ENCODE assay signal across 1 cellular context in the genomic region with DNA sequence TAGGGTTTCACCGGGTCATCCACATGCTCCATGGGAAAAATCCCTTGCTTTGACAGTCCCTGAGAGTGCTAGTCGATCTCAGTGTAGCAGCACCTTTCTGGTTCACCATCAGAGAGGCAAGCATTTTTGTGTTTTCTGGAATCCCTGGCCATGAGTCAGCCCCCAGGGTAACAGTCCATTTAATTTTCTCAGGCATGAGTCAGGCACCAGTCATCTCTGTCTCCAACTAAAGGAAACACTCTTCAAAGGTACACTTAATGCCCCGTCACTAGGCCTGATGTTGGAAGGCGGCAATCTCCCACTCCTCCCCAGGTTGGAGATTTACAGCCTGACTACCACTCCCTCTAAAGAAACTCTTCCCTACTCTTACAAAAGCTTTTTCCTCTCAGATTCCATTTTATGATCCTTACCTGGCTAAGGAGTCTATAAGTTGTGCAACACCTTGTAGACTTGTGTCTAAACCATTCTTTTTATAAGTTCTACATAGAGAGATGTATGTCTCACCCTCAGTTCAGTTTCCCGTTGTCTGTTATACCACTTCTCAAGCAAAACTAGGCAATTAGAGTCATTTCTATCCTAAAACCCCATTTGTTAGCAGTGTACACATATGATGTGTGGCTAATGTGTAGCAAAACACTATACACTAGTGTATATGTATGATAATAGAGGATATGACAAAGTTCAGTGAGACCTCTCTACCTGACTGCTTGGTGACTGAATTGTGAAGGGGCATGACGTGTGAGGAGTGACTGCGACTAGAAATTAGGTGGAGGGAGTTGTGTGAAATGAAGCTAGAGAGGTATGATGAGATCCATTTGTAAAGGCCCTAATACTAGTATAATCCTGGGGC.
TF ChIP-seq lines count a peak whose summit lies in the region.

No MANE protein-coding gene starts in this region.

TF ChIP-seq in SK-N-SH, 30 proteins besides CTCF, POLR2A, EP300 and RAD21 (continued from another document):
- TF ChIP-seq, protein P1, sequence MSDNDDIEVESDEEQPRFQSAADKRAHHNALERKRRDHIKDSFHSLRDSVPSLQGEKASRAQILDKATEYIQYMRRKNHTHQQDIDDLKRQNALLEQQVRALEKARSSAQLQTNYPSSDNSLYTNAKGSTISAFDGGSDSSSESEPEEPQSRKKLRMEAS (IDR thresholded peaks at IDR 0.05; ENCODE audit: low read depth), result peak; percentile 63; the same call in 1 of the 2 replicates
- TF ChIP-seq, protein P2, sequence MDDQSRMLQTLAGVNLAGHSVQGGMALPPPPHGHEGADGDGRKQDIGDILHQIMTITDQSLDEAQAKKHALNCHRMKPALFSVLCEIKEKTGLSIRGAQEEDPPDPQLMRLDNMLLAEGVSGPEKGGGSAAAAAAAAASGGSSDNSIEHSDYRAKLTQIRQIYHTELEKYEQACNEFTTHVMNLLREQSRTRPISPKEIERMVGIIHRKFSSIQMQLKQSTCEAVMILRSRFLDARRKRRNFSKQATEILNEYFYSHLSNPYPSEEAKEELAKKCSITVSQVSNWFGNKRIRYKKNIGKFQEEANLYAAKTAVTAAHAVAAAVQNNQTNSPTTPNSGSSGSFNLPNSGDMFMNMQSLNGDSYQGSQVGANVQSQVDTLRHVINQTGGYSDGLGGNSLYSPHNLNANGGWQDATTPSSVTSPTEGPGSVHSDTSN (IDR thresholded peaks at IDR 0.05), result peak; percentile 22; the same call in 1 of the 2 replicates
- peak; percentile 25; the same call in 1 of the 2 replicates for TF ChIP-seq SIN3A (IDR thresholded peaks at IDR 0.05; ENCODE audit: borderline replicate concordance, low read depth, low read length)
- TF ChIP-seq TEAD4 (IDR thresholded peaks at IDR 0.05; ENCODE audit: borderline replicate concordance, insufficient read depth), result no peak
- TF ChIP-seq, protein P3, sequence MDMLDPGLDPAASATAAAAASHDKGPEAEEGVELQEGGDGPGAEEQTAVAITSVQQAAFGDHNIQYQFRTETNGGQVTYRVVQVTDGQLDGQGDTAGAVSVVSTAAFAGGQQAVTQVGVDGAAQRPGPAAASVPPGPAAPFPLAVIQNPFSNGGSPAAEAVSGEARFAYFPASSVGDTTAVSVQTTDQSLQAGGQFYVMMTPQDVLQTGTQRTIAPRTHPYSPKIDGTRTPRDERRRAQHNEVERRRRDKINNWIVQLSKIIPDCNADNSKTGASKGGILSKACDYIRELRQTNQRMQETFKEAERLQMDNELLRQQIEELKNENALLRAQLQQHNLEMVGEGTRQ (IDR thresholded peaks at IDR 0.05; ENCODE audit: borderline replicate concordance, low read depth, low read length), result no peak
- TF ChIP-seq TCF12 (IDR thresholded peaks at IDR 0.05), result peak; percentile 67; the same call in 1 of the 2 replicates
- TF ChIP-seq JUND (IDR thresholded peaks at IDR 0.05), result peak; percentile 96
- 0 out of 2 replicates have a peak, but pooled peaks have one; percentile 30 for TF ChIP-seq TAF1 (IDR thresholded peaks at IDR 0.05; ENCODE audit: borderline replicate concordance, low read depth, low read length)
- TF ChIP-seq, protein P4, sequence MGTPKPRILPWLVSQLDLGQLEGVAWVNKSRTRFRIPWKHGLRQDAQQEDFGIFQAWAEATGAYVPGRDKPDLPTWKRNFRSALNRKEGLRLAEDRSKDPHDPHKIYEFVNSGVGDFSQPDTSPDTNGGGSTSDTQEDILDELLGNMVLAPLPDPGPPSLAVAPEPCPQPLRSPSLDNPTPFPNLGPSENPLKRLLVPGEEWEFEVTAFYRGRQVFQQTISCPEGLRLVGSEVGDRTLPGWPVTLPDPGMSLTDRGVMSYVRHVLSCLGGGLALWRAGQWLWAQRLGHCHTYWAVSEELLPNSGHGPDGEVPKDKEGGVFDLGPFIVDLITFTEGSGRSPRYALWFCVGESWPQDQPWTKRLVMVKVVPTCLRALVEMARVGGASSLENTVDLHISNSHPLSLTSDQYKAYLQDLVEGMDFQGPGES (IDR thresholded peaks at IDR 0.05; ENCODE audit: low read depth, low read length), result no peak
- TF ChIP-seq, protein P5, sequence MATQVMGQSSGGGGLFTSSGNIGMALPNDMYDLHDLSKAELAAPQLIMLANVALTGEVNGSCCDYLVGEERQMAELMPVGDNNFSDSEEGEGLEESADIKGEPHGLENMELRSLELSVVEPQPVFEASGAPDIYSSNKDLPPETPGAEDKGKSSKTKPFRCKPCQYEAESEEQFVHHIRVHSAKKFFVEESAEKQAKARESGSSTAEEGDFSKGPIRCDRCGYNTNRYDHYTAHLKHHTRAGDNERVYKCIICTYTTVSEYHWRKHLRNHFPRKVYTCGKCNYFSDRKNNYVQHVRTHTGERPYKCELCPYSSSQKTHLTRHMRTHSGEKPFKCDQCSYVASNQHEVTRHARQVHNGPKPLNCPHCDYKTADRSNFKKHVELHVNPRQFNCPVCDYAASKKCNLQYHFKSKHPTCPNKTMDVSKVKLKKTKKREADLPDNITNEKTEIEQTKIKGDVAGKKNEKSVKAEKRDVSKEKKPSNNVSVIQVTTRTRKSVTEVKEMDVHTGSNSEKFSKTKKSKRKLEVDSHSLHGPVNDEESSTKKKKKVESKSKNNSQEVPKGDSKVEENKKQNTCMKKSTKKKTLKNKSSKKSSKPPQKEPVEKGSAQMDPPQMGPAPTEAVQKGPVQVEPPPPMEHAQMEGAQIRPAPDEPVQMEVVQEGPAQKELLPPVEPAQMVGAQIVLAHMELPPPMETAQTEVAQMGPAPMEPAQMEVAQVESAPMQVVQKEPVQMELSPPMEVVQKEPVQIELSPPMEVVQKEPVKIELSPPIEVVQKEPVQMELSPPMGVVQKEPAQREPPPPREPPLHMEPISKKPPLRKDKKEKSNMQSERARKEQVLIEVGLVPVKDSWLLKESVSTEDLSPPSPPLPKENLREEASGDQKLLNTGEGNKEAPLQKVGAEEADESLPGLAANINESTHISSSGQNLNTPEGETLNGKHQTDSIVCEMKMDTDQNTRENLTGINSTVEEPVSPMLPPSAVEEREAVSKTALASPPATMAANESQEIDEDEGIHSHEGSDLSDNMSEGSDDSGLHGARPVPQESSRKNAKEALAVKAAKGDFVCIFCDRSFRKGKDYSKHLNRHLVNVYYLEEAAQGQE (IDR thresholded peaks at IDR 0.05; ENCODE audit: low read depth, low read length), result 0 out of 2 replicates have a peak, but pooled peaks have one; percentile 11
